9 cellular contexts compared by ENCODE assay signal in genomic region chr14:49896956-49897355, GRCh38. TPM values are rescaled to one million over a fixed set of nuclear protein-coding genes. Genes with fewer than 3 reads are reported as not detected.
DNase-seq lines count a peak whose midpoint lies in the region; ATAC-seq and TF ChIP-seq lines count a peak whose summit lies in the region.
"Had no signal": no experiment of that assay in that cellular context is flagged by ENCODE, and none has a peak within 500 bp of the region (broad histone marks: within the 10 kb centered on the region; RNA-seq: fewer than 3 reads in every experiment).

No MANE protein-coding gene starts in this region.

- H3K36me3 ChIP-seq in osteoblast (ENCODE audit: insufficient read depth, low read length) = peaks cover 23% of the 10 kb centered on the region

- H3K9me3 Mint-ChIP-seq in CD4-positive, alpha-beta T cell = no peaks in the 10 kb centered on the region

- peaks cover 56% of the 10 kb centered on the region for H3K79me2 ChIP-seq in osteoblast (ENCODE audit: insufficient read depth, low read length)

- peak overlapping the region; percentile 86 for H3K4me3 Mint-ChIP-seq in CD4-positive, alpha-beta T cell

- peaks cover 22% of the 10 kb centered on the region for H3K4me1 ChIP-seq in osteoblast (ENCODE audit: insufficient read depth, low read length)

- no peak overlapping the region for H2AFZ ChIP-seq in osteoblast (ENCODE audit: low read length)

- H3K27ac Mint-ChIP-seq in CD4-positive, alpha-beta T cell = peak overlapping the region; percentile 96

- peaks cover 26% of the 10 kb centered on the region for H4K20me1 ChIP-seq in osteoblast (ENCODE audit: insufficient read depth, low read length)

- peaks cover 44% of the 10 kb centered on the region for H3K36me3 Mint-ChIP-seq in CD4-positive, alpha-beta T cell (ENCODE audit: low read depth)

- POLR2A ChIA-PET in CD4-positive, alpha-beta T cell (lab: Charles Lee) = interaction anchor here (1.3 kb wide), 2 partner anchors 75 to 106 kb away, joined by 4 to 6 read pairs; no protein-coding TSS in a partner anchor

- H3K27me3 ChIP-seq in CD4-positive, alpha-beta T cell (ENCODE audit: control insufficient read depth, insufficient read depth, low read length) = no peaks in the 10 kb centered on the region
- H3K27me3 ChIP-seq in osteoblast (ENCODE audit: insufficient read depth, low read length) = no peaks in the 10 kb centered on the region

- H3K4me2 ChIP-seq in osteoblast (ENCODE audit: insufficient read depth, low read length) = peak overlapping the region; percentile 81

- H3K4me1 Mint-ChIP-seq in CD4-positive, alpha-beta T cell (ENCODE audit: low read depth) = peaks cover 60% of the 10 kb centered on the region

- intact Hi-C loops in CD4-positive, alpha-beta T cell (cut with DNase I, micrococcal nuclease) = loop anchor here (1.0 to 5.0 kb wide), 2 partner anchors 75 to 165 kb away; no protein-coding TSS in a partner anchor

- TF ChIP-seq CTCF in CD4-positive, alpha-beta T cell (IDR thresholded peaks at IDR 0.05) = no peak
- TF ChIP-seq CTCF in coronary artery (IDR thresholded peaks at IDR 0.05) (no peak), osteoblast (IDR thresholded peaks at IDR 0.05; ENCODE audit: extremely low read depth, low read depth, low read length) (no peak)

- CTCF ChIA-PET in CD4-positive, alpha-beta T cell (lab: Charles Lee) = interaction anchor here (1.0 kb wide), 2 partner anchors 32 to 35 kb away, joined by 3 read pairs; no protein-coding TSS in a partner anchor

- no peak for DNase-seq in CD4-positive, alpha-beta T cell
- DNase-seq in NAMALWA (ENCODE audit: low spot score) = peak; percentile 19
- DNase-seq in coronary artery (ENCODE audit: low spot score) = no peak
- no peak for DNase-seq in osteoblast (ENCODE audit: insufficient read length, low spot score, missing footprints)
- no peak for DNase-seq in islet precursor cell
- DNase-seq in hippocampal formation (lab: John Stamatoyannopoulos, UW) = no peak
- DNase-seq: aorta had no signal

- peak overlapping the region; percentile 39 for H3K27ac ChIP-seq in CD4-positive, alpha-beta T cell (ENCODE audit: low read depth, low read length)
- no peak overlapping the region for H3K27ac ChIP-seq in coronary artery
- H3K27ac ChIP-seq in osteoblast (ENCODE audit: low read depth, low read length) = peak overlapping the region; percentile 65

- no peaks in the 10 kb centered on the region for H3K9me3 ChIP-seq in CD4-positive, alpha-beta T cell (ENCODE audit: control insufficient read depth, low read length)
- H3K9me3 ChIP-seq in osteoblast (ENCODE audit: low read depth, low read length) = no peaks in the 10 kb centered on the region

- ATAC-seq in CD4-positive, alpha-beta T cell (ENCODE audit: poor library complexity) = no peak
- ATAC-seq in GM21825 (IDR thresholded peaks at IDR 0.05; ENCODE audit: unreplicated experiment) = no peak
- no peak for ATAC-seq in GM19324 (IDR thresholded peaks at IDR 0.05; ENCODE audit: low FRiP score, unreplicated experiment)

- peak overlapping the region; percentile 100 for H3K4me3 ChIP-seq in coronary artery
- H3K4me3 ChIP-seq in osteoblast (ENCODE audit: insufficient read depth, low read length) = peak overlapping the region; percentile 63

- H3K27me3 Mint-ChIP-seq in CD4-positive, alpha-beta T cell = no peaks in the 10 kb centered on the region

RNA-seq across cellular contexts. Expression of gene ARF6, which starts 4.1 kb away (rescaled TPM):
- 10 to 100 TPM; 67.2 to 69.7 TPM for total RNA-seq in CD4-positive, alpha-beta T cell
- 58.6 and 63.9 TPM in 2 replicates for total RNA-seq in osteoblast

RNA-seq across cellular contexts. Expression of gene NEMF, which starts 44.4 kb away (rescaled TPM):
- 10 to 100 TPM; 96.0 to 97.7 TPM for total RNA-seq in CD4-positive, alpha-beta T cell
- total RNA-seq in osteoblast = 51.3 and 54.3 TPM in 2 replicates

Comparison
In these comparisons a context has a peak if more than half of its experiments do, and no peak if none do; other contexts are left out.
1. H3K27ac ChIP-seq: peak in CD4-positive, alpha-beta T cell (single experiment) and osteoblast (single experiment); none in coronary artery (0 of 2).